Comparison of ENCODE assay signal across 8 cellular contexts in the genomic region with DNA sequence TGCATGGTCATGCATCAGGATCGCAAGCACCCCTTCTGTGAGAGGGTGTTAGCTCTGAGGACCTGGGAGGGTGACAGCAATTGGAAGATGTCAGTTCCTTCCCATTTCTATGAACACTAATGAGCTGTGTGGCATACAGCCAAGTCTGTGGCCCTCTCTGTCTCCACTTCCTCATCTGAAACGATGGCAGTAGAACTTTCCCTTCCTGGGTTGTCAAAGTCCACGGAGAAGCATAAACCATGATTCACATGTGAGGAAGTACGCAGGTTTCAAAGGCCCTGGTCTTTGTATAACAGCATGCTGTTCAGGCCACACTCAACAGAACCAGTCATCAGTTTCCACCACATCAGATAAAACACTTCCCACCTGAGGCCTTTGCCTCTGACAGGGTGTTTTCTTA.
DNase-seq lines count a peak whose midpoint lies in the region; ATAC-seq lines count a peak whose summit lies in the region.

No MANE protein-coding gene starts in this region.

- H3K9me3 Mint-ChIP-seq in activated T-helper 2 cell treated with anti-CD3 and anti-CD28 coated beads, Interferon-gamma antibody, Interleukin-2, Interleukin-4, amounts not matched to agents 10 μg/mL and 5 μg/mL and 100 μg/mL, durations not matched to agents 14 hours and 24 hours and 36 hours, result no peaks in the 10 kb centered on the region

- H3K36me3 Mint-ChIP-seq in activated T-helper 2 cell treated with anti-CD3 and anti-CD28 coated beads, Interferon-gamma antibody, Interleukin-2, Interleukin-4, amounts not matched to agents 10 μg/mL and 5 μg/mL and 100 μg/mL, durations not matched to agents 14 hours and 24 hours and 36 hours (ENCODE audit: low read depth), result no peaks in the 10 kb centered on the region

- no peak overlapping the region for H3K4me3 Mint-ChIP-seq in activated T-helper 2 cell treated with anti-CD3 and anti-CD28 coated beads, Interferon-gamma antibody, Interleukin-2, Interleukin-4, amounts not matched to agents 10 μg/mL and 5 μg/mL and 100 μg/mL, durations not matched to agents 14 hours and 24 hours and 36 hours (ENCODE audit: low read depth)

- ATAC-seq in Right ventricle myocardium inferior, result peak; percentile 54

- DNase-seq in Right ventricle myocardium inferior (ENCODE audit: missing footprints), result no peak
- no peak for DNase-seq in cardiac septum (ENCODE audit: low spot score)
- DNase-seq in KG1 (lab: John Stamatoyannopoulos, UW), result peak; percentile 92
- peak; percentile 71 for DNase-seq in globus pallidus (ENCODE audit: low spot score)
- DNase-seq in activated T-helper 2 cell treated with anti-CD3 and anti-CD28 coated beads, Interferon-gamma antibody, Interleukin-2, Interleukin-4, amounts not matched to agents 10 μg/mL and 5 μg/mL and 100 μg/mL, durations not matched to agents 14 hours and 24 hours and 36 hours (ENCODE audit: low spot score), result no peak
- DNase-seq in NCI-H1436 treated with DMSO at 0.1 percent for 48 hours (lab: John Stamatoyannopoulos, UW), result no peak
- DNase-seq in effector CD8-positive, alpha-beta T cell (lab: John Stamatoyannopoulos, UW), result no peak
- DNase-seq in NCI-H2227 (lab: John Stamatoyannopoulos, UW; ENCODE audit: unreplicated experiment), result no peak

- no peak overlapping the region for H3K27ac Mint-ChIP-seq in activated T-helper 2 cell treated with anti-CD3 and anti-CD28 coated beads, Interferon-gamma antibody, Interleukin-2, Interleukin-4, amounts not matched to agents 10 μg/mL and 5 μg/mL and 100 μg/mL, durations not matched to agents 14 hours and 24 hours and 36 hours

- intact Hi-C loops in Right ventricle myocardium inferior (cut with DNase I) (no loop called here), cardiac septum (cut with DNase I) (no loop called here)
- intact Hi-C loops in activated T-helper 2 cell treated with anti-CD3 and anti-CD28 coated beads, Interferon-gamma antibody, Interleukin-2, Interleukin-4, amounts not matched to agents 10 μg/mL and 5 μg/mL and 100 μg/mL, durations not matched to agents 14 hours and 24 hours and 36 hours (cut with micrococcal nuclease), result no loop called here

- H3K4me1 Mint-ChIP-seq in activated T-helper 2 cell treated with anti-CD3 and anti-CD28 coated beads, Interferon-gamma antibody, Interleukin-2, Interleukin-4, amounts not matched to agents 10 μg/mL and 5 μg/mL and 100 μg/mL, durations not matched to agents 14 hours and 24 hours and 36 hours (ENCODE audit: low read depth), result peaks cover 3% of the 10 kb centered on the region

- peaks cover 16% of the 10 kb centered on the region for H3K27me3 Mint-ChIP-seq in activated T-helper 2 cell treated with anti-CD3 and anti-CD28 coated beads, Interferon-gamma antibody, Interleukin-2, Interleukin-4, amounts not matched to agents 10 μg/mL and 5 μg/mL and 100 μg/mL, durations not matched to agents 14 hours and 24 hours and 36 hours (ENCODE audit: low read depth)

Comparison
In these comparisons a context has a peak if more than half of its experiments do, and no peak if none do; other contexts are left out.
1. DNase-seq: peak in KG1 (single experiment) and globus pallidus (single experiment); none in Right ventricle myocardium inferior (single experiment), cardiac septum (single experiment), activated T-helper 2 cell treated with anti-CD3 and anti-CD28 coated beads, Interferon-gamma antibody, Interleukin-2, Interleukin-4, amounts not matched to agents 10 μg/mL and 5 μg/mL and 100 μg/mL, durations not matched to agents 14 hours and 24 hours and 36 hours (single experiment), NCI-H1436 treated with DMSO at 0.1 percent for 48 hours (single experiment), effector CD8-positive, alpha-beta T cell (single experiment) and NCI-H2227 (single experiment).